Comparison of ENCODE assay signal across 16 cellular contexts in the genomic region with DNA sequence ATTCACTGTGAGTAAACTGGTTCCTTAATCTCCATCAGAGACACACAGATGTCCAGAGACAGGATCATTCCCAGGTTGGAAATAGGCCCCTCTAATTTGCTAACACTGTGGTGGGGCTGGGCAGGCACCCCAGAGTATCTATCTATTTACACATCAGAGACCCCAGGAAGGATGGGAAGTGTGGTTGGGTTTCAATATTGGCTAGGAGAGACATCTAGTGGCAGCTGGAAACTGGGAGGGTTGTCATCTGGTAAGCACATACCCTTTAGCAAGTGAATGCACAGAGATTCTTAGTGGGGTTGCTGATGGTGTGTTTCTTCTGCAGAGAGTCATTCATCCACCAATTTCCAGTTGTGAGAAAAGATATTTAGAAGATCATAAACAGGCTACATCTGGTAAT. TPM values are rescaled to one million over a fixed set of nuclear protein-coding genes. Genes with fewer than 3 reads are reported as not detected.
A peak's percentile ranks its signal among the peaks of the same experiment; 100 is the strongest.
DNase-seq lines count a peak whose midpoint lies in the region; ATAC-seq, FAIRE-seq and TF ChIP-seq lines count a peak whose summit lies in the region.
"Had no signal": no experiment of that assay in that cellular context is flagged by ENCODE, and none has a peak within 500 bp of the region (broad histone marks: within the 10 kb centered on the region; RNA-seq: fewer than 3 reads in every experiment).

No MANE protein-coding gene starts in this region.

- H3K36me3 Mint-ChIP-seq in HFFc6 (ENCODE audit: low read depth): no peaks in the 10 kb centered on the region

- H4K5ac ChIP-seq in mesendoderm (ENCODE audit: low read length): no peak overlapping the region

- intact Hi-C loops in GM12878 (cut with micrococcal nuclease; ENCODE audit: unreplicated experiment): loop anchor here (5.0 kb wide), 1 partner anchor 1142 kb away; no protein-coding TSS in a partner anchor

- SMC1A ChIA-PET in GM12878 (lab: Charles Lee; ENCODE audit: uncharacterized antibody, unreplicated experiment): interaction anchor here (1.1 to 1.2 kb wide), 2 partner anchors 659 to 685 kb away, joined by 3 read pairs; no protein-coding TSS in a partner anchor

- H2BK5ac ChIP-seq in mesendoderm (ENCODE audit: low read length): no peak overlapping the region

- in situ Hi-C loops in GM12878 (cut with MboI): no loop called here

- TF ChIP-seq POLR2A in GM12878 (IDR thresholded peaks at IDR 0.05; ENCODE audit: low read depth, low read length): no peak

- H3K36me3 ChIP-seq in H7 (replicated peaks; ENCODE audit: control insufficient read depth, insufficient read depth, low read length) (no peaks in the 10 kb centered on the region), GM12878 (ENCODE audit: control insufficient read depth in 2 of 2, insufficient read depth in 2 of 2, low read length in 1 of 2) (no peaks in the 10 kb centered on the region), mesendoderm (ENCODE audit: control insufficient read depth, insufficient read depth, low read length) (no peaks in the 10 kb centered on the region)
- H3K36me3 ChIP-seq: prostate gland, stomach had no signal

- no peaks in the 10 kb centered on the region for H3K4me1 Mint-ChIP-seq in HFFc6 (ENCODE audit: low read depth)

- no peak overlapping the region for H2AFZ ChIP-seq in GM12878 (ENCODE audit: control insufficient read depth, low read depth, low read length)

- H3K79me1 ChIP-seq in mesendoderm (ENCODE audit: low read length): no peaks in the 10 kb centered on the region

- no peak overlapping the region for H3K4ac ChIP-seq in mesendoderm (ENCODE audit: low read depth, low read length)

- POLR2A ChIA-PET in GM12878 (lab: Charles Lee): no interaction called here

- no peak overlapping the region for H2BK120ac ChIP-seq in mesendoderm (ENCODE audit: low read depth, low read length)

- H4K8ac ChIP-seq in mesendoderm (ENCODE audit: low read depth, low read length): no peak overlapping the region

- no peak overlapping the region for H3K56ac ChIP-seq in mesendoderm (ENCODE audit: low read length)

- TF ChIP-seq CTCF in GM12878 (IDR thresholded peaks at IDR 0.05 in 2 of 3, conservative IDR thresholded peaks at IDR 0.05 in 1 of 3; ENCODE audit: control insufficient read depth in 2 of 3, extremely low read depth in 1 of 3, insufficient read depth in 1 of 3, low read depth in 3 of 3, low read length in 3 of 3) (peak in 1 of 3 experiments; percentile 15; a peak in 1 of 6 replicates), HFFc6 (IDR thresholded peaks at IDR 0.05) (no peak)

- H3K79me2 ChIP-seq in GM12878 (ENCODE audit: control insufficient read depth, insufficient read depth, low read length) (no peaks in the 10 kb centered on the region), mesendoderm (ENCODE audit: control insufficient read depth, insufficient read depth, low read length) (no peaks in the 10 kb centered on the region)

- no peaks in the 10 kb centered on the region for H4K20me1 ChIP-seq in GM12878 (ENCODE audit: control insufficient read depth, insufficient read depth)

- no peak overlapping the region for H2BK15ac ChIP-seq in mesendoderm (replicated peaks; ENCODE audit: low read depth)

- peaks cover 1% of the 10 kb centered on the region; the same call in 1 of the 2 replicates for H3K27me3 Mint-ChIP-seq in HFFc6 (ENCODE audit: insufficient read depth)

- H3K27ac ChIP-seq in GM12878 (ENCODE audit: control insufficient read depth, insufficient read depth): no peak overlapping the region
- no peak overlapping the region for H3K27ac ChIP-seq in mesendoderm (ENCODE audit: low read depth, low read length)
- H3K27ac ChIP-seq: prostate gland, stomach had no signal

- H3K9me3 ChIP-seq in GM12878 (replicated peaks; ENCODE audit: control insufficient read depth, insufficient read depth, low read length): no peaks in the 10 kb centered on the region
- H3K9me3 ChIP-seq: prostate gland, stomach had no signal

- FAIRE-seq in GM12878 (lab: Jason Lieb, UNC): no peak
- FAIRE-seq: endometrium, K562 had no signal

- TF ChIP-seq RAD21 in GM12878 (IDR thresholded peaks at IDR 0.05; ENCODE audit: insufficient read depth, low read depth, low read length): peak; percentile 39

- peaks cover 64% of the 10 kb centered on the region for H3K9me3 Mint-ChIP-seq in HFFc6
- H3K9me3 Mint-ChIP-seq: CD4-positive, alpha-beta T cell had no signal

- no peak overlapping the region for H2AK5ac ChIP-seq in mesendoderm (ENCODE audit: low read length)

- RAD21 ChIA-PET in GM12878 (lab: Charles Lee; ENCODE audit: unreplicated experiment): interaction anchor here (1.2 kb wide), 1 partner anchor 730 kb away, joined by 3 read pairs; no protein-coding TSS in a partner anchor

- H3K4me1 ChIP-seq in GM12878 (ENCODE audit: control insufficient read depth, insufficient read depth, low read length) (no peaks in the 10 kb centered on the region), mesendoderm (ENCODE audit: control insufficient read depth, low read depth, low read length) (no peaks in the 10 kb centered on the region)
- H3K4me1 ChIP-seq: prostate gland, stomach had no signal

- H3K4me2 ChIP-seq in GM12878 (ENCODE audit: control insufficient read depth, insufficient read depth): no peak overlapping the region
- H3K4me2 ChIP-seq in mesendoderm (ENCODE audit: low read length): no peak overlapping the region

- H3K23ac ChIP-seq in mesendoderm (ENCODE audit: low read length): no peak overlapping the region

- TF ChIP-seq EP300 in GM12878 (IDR thresholded peaks at IDR 0.05; ENCODE audit: borderline replicate concordance in 1 of 2, control insufficient read depth in 1 of 2, low read depth in 2 of 2, low read length in 2 of 2): no peak

- H3K9ac ChIP-seq in GM12878 (ENCODE audit: control insufficient read depth, insufficient read depth, low read length) (no peak overlapping the region), mesendoderm (ENCODE audit: low read length) (no peak overlapping the region)

- H3K4me3 Mint-ChIP-seq in HFFc6: no peak overlapping the region
- H3K4me3 Mint-ChIP-seq: CD4-positive, alpha-beta T cell had no signal

- no peak overlapping the region for H3K27ac Mint-ChIP-seq in HFFc6
- H3K27ac Mint-ChIP-seq: CD4-positive, alpha-beta T cell had no signal

- H3K4me3 ChIP-seq in H7 (ENCODE audit: insufficient read depth, low read depth, low read length): no peak overlapping the region
- no peak overlapping the region for H3K4me3 ChIP-seq in GM12878
- H3K4me3 ChIP-seq in mesendoderm (ENCODE audit: low read length): no peak overlapping the region
- H3K4me3 ChIP-seq: K562, prostate gland, stomach had no signal

- DNase-seq in COLO829 (ENCODE audit: low spot score): peak; percentile 7
- peak; percentile 44 for DNase-seq in H7
- no peak for DNase-seq in GM12878 (ENCODE audit: low read depth, low spot score)
- DNase-seq in mesendoderm: peak; percentile 56
- DNase-seq in DMS153 treated with DMSO at 0.1 percent for 48 hours (lab: John Stamatoyannopoulos, UW; ENCODE audit: unreplicated experiment): no peak
- DNase-seq in HFFc6: no peak
- DNase-seq in GDM1 (lab: John Stamatoyannopoulos, UW): no peak
- DNase-seq: activated T-cell treated with anti-CD3 and anti-CD28 coated beads for 4 hours; CD4-positive, alpha-beta T cell; Right ventricle myocardium superior; stimulated activated CD4-positive, alpha-beta T cell treated with anti-CD3 and anti-CD28 coated beads, Interleukin-4, amount 100 ng/mL, for 4 hours; stomach had no signal

- BruUV-seq in GM12878 (replicated peaks; lab: Mats Ljungman, UMichigan): no TSS peak

- no peak overlapping the region for H3K18ac ChIP-seq in mesendoderm (ENCODE audit: low read length)

- ATAC-seq in GM12878 (peak; percentile 32; the same call in 1 of the 3 replicates), GM18861 (IDR thresholded peaks at IDR 0.05; ENCODE audit: unreplicated experiment) (no peak)
- ATAC-seq: K562 had no signal

- H3K27me3 ChIP-seq in H7 (ENCODE audit: control insufficient read depth, insufficient read depth, low read length) (peaks cover 6% of the 10 kb centered on the region), GM12878 (replicated peaks in 1 of 2; ENCODE audit: control insufficient read depth in 2 of 2, insufficient read depth in 2 of 2, low read length in 1 of 2) (no peaks in the 10 kb centered on the region), mesendoderm (ENCODE audit: insufficient read depth, low read length, poor library complexity) (no peaks in the 10 kb centered on the region)
- H3K27me3 ChIP-seq: stomach had no signal

- CTCF ChIA-PET in GM12878 (lab: Yijun Ruan, JAX): interaction anchor here (1.5 to 1.7 kb wide), 2 partner anchors 659 to 1176 kb away, joined by 4 to 5 read pairs; no protein-coding TSS in a partner anchor

TF ChIP-seq in GM12878, 131 proteins besides CTCF, POLR2A, EP300 and RAD21 (continues in another document):
- TF ChIP-seq JUND (IDR thresholded peaks at IDR 0.05; ENCODE audit: low read depth, low read length): no peak
- TF ChIP-seq SIN3A (IDR thresholded peaks at IDR 0.05; ENCODE audit: low read depth, low read length): no peak
- TF ChIP-seq KLF5 (IDR thresholded peaks at IDR 0.05; ENCODE audit: partially characterized antibody): no peak
- TF ChIP-seq RCOR1 (conservative IDR thresholded peaks at IDR 0.05; ENCODE audit: low read depth, low read length): no peak
- no peak for TF ChIP-seq CBX5 (IDR thresholded peaks at IDR 0.05; ENCODE audit: low read depth)
- no peak for TF ChIP-seq DPF2 (IDR thresholded peaks at IDR 0.05)

RNA-seq across cellular contexts. Expression of a gene that starts 36.0 kb away (rescaled TPM):
- 0.62 and 0.78 TPM in 2 replicates for total RNA-seq in H7 (2014; rRNA removed; shearing (Covaris generic))
- total RNA-seq in GM12878 (2013; cell fraction: nucleolus; rRNA removed): not detected in 2 replicates
- total RNA-seq in GM12878 (2014; rRNA removed) (0.05 and 0.11 TPM in 2 replicates), GM12878 (2014; rRNA removed; fragmentation: Illumina TruSeq; extraction: Trizol) (0.14 and 0.22 TPM in 2 replicates), GM12878 (2021) (0.41 and 0.45 TPM in 2 replicates)
- not detected for polyA plus RNA-seq in GM12878 (2011; ENCODE audit: low read depth)
- polyA plus RNA-seq in GM12878 (2011; rRNA removed) (0.03 TPM in 1 of 2 replicates, not detected in the other), GM12878 (2014; fragmentation: Illumina TruSeq; extraction: Trizol) (0.24 and 0.29 TPM in 2 replicates), GM12878 (2014; fragmentation: Nextera tagmentation; extraction: Ambion mirVana) (under 1 TPM in 1 of 2 experiments, not detected in 1; 0.15 TPM), GM12878 (2014; rRNA removed) (0.08 and 0.17 TPM in 2 replicates), GM12878 (2016; fragmentation: Nextera tagmentation; extraction: Ambion mirVana) (not detected)
- polyA plus RNA-seq in GM12878 (2011; cell fraction: cytosol; rRNA removed): 0.04 and 0.07 TPM in 2 replicates
- 0.06 and 0.16 TPM in 2 replicates for polyA plus RNA-seq in GM12878 (2011; cell fraction: nucleus; rRNA removed)
- polyA plus RNA-seq in GM12878 (2012): 0.06 TPM in 1 of 2 replicates, not detected in the other
- not detected in 2 replicates for polyA minus RNA-seq in GM12878 (2011; rRNA and poly(A)+ RNA removed)
- polyA minus RNA-seq in GM12878 (2011; cell fraction: cytosol; rRNA and poly(A)+ RNA removed): not detected in 2 replicates
- not detected in 2 replicates for polyA minus RNA-seq in GM12878 (2011; cell fraction: nucleus; rRNA and poly(A)+ RNA removed)
- polyA plus RNA-seq in mesendoderm (2013, experiment 1 of 2): 3.5 TPM
- 3.7 TPM for polyA plus RNA-seq in mesendoderm (2013, experiment 2 of 2)
- total RNA-seq in HFFc6 (2021; fragmentation: NEBNext Ultra II Directional; extraction: Animal tissue kit (Norgen Biotek cat#: 25700)): not detected
- total RNA-seq: CD4-positive, alpha-beta T cell; K562 had no signal
- polyA plus RNA-seq: K562 had no signal

Comparison
In these comparisons a context has a peak if more than half of its experiments do, and no peak if none do; other contexts are left out.
1. DNase-seq: peak in COLO829 (single experiment), H7 (single experiment) and mesendoderm (single experiment); none in GM12878 (single experiment), DMS153 treated with DMSO at 0.1 percent for 48 hours (single experiment), HFFc6 (single experiment) and GDM1 (single experiment).